20 cellular contexts compared by ENCODE assay signal in genomic region chr9:111433082-111433481, GRCh38. TPM values are rescaled to one million over a fixed set of nuclear protein-coding genes. Genes with fewer than 3 reads are reported as not detected.
DNase-seq lines count a peak whose midpoint lies in the region; ATAC-seq and TF ChIP-seq lines count a peak whose summit lies in the region.
"Had no signal": no experiment of that assay in that cellular context is flagged by ENCODE, and none has a peak within 500 bp of the region (broad histone marks: within the 10 kb centered on the region; RNA-seq: fewer than 3 reads in every experiment).

No MANE protein-coding gene starts in this region.

- ATAC-seq in GM23338 (no peak), WTC11 (no peak), left lung (peak; percentile 90), HG03095 (IDR thresholded peaks at IDR 0.05; ENCODE audit: unreplicated experiment) (no peak)
- ATAC-seq: A549; CD8-positive, alpha-beta T cell had no signal

- H3K4me3 Mint-ChIP-seq in GM23338 (no peak overlapping the region), WTC11 (no peak overlapping the region)
- H3K4me3 Mint-ChIP-seq: B cell; CD4-positive, alpha-beta T cell; CD8-positive, alpha-beta T cell had no signal

- H3K27me3 Mint-ChIP-seq in GM23338 (ENCODE audit: insufficient read depth, low read depth, poor library complexity) (no peaks in the 10 kb centered on the region), WTC11 (ENCODE audit: low read depth) (no peaks in the 10 kb centered on the region)
- H3K27me3 Mint-ChIP-seq: B cell; CD4-positive, alpha-beta T cell had no signal

- H4K20me1 ChIP-seq in GM23338 (replicated peaks; ENCODE audit: insufficient read depth), result no peaks in the 10 kb centered on the region; the same call in 1 of the 2 replicates

- H3K9me3 Mint-ChIP-seq in GM23338, result no peaks in the 10 kb centered on the region
- H3K9me3 Mint-ChIP-seq in WTC11, result no peaks in the 10 kb centered on the region
- H3K9me3 Mint-ChIP-seq: CD4-positive, alpha-beta T cell; CD8-positive, alpha-beta T cell had no signal

- in situ Hi-C loops in KBM-7 (cut with MboI; ENCODE audit: low pct_unique_long_range_greater_than_20kb, low sequenced_read_pairs), result no loop called here

- H3K27ac Mint-ChIP-seq in GM23338 (peak overlapping the region; percentile 18; the same call in 1 of the 2 replicates), WTC11 (peak overlapping the region; percentile 66; the same call in 1 of the 2 replicates)
- H3K27ac Mint-ChIP-seq: B cell; CD4-positive, alpha-beta T cell; CD8-positive, alpha-beta T cell had no signal

- H3K4me3 ChIP-seq in GM23338 (no peak overlapping the region), left lung (no peak overlapping the region), stomach (no peak overlapping the region)
- H3K4me3 ChIP-seq: A549; BLaER1 treated with 17β-estradiol and CSF1 and Interleukin-3, amounts not matched to agents 10 nM and 100 nM had no signal

- DNase-seq in GM23338 (ENCODE audit: low spot score) (no peak), WTC11 (ENCODE audit: low spot score) (no peak), left lung (no peak), stomach (peak; percentile 37), caudate nucleus (lab: John Stamatoyannopoulos, UW) (no peak), NCI-H748 (lab: John Stamatoyannopoulos, UW; ENCODE audit: unreplicated experiment) (no peak), KBM-7 (no peak)
- DNase-seq: AML-193; Caco-2; Calu3; CD4-positive, alpha-beta T cell; CD8-positive, alpha-beta T cell; DMS79 treated with DMSO at 0.1 percent for 48 hours; GF-D8 had no signal

- peaks cover 59% of the 10 kb centered on the region for H3K36me3 Mint-ChIP-seq in GM23338 (ENCODE audit: low read depth)
- peaks cover 53% of the 10 kb centered on the region for H3K36me3 Mint-ChIP-seq in WTC11

- 33 to 73% (median 40%) methylated on average over 3 of the region's 3 CpGs for WGBS in stomach, 5 donors

- H3K9me2 ChIP-seq in GM23338 (ENCODE audit: insufficient read depth), result no peaks in the 10 kb centered on the region

- H3K27ac ChIP-seq in GM23338 (ENCODE audit: low read depth) (no peak overlapping the region), left lung (no peak overlapping the region), stomach (peak overlapping the region in 1 of 5 donors; percentile 6), caudate nucleus (ENCODE audit: low read depth, low read length) (no peak overlapping the region)
- H3K27ac ChIP-seq: 22Rv1; A549; BLaER1 treated with 17β-estradiol and CSF1 and Interleukin-3, amounts not matched to agents 10 nM and 100 nM; C4-2B had no signal

- no peak overlapping the region for H2AFZ ChIP-seq in GM23338

- intact Hi-C loops in left lung (cut with DNase I), result no loop called here
- intact Hi-C loops in stomach (cut with DNase I; ENCODE audit: low total_unique reads), result no loop called here

- no peaks in the 10 kb centered on the region for H3F3A ChIP-seq in GM23338 (replicated peaks; ENCODE audit: low read depth)

- no peak for TF ChIP-seq EP300 in stomach (IDR thresholded peaks at IDR 0.05)

- H3K4me2 ChIP-seq in GM23338, result no peak overlapping the region
- H3K4me2 ChIP-seq: A549; BLaER1 treated with 17β-estradiol and CSF1 and Interleukin-3, amounts not matched to agents 10 nM and 100 nM had no signal

- CTCF ChIA-PET in WTC11 (lab: Charles Lee), result no interaction called here

- H3K79me2 ChIP-seq in GM23338 (replicated peaks; ENCODE audit: insufficient read depth), result no peaks in the 10 kb centered on the region

- H3K9me3 ChIP-seq in left lung (no peaks in the 10 kb centered on the region), stomach (no peaks in the 10 kb centered on the region)
- H3K9me3 ChIP-seq: A549; BLaER1 treated with 17β-estradiol and CSF1 and Interleukin-3, amounts not matched to agents 10 nM and 100 nM; Caco-2 had no signal

- POLR2A ChIA-PET in WTC11 (lab: Charles Lee), result no interaction called here

- H3K27me3 ChIP-seq in GM23338 (ENCODE audit: insufficient read depth), result no peaks in the 10 kb centered on the region
- no peaks in the 10 kb centered on the region for H3K27me3 ChIP-seq in left lung
- H3K27me3 ChIP-seq in stomach, result no peaks in the 10 kb centered on the region
- H3K27me3 ChIP-seq: BLaER1 treated with 17β-estradiol and CSF1 and Interleukin-3, amounts not matched to agents 10 nM and 100 nM had no signal

- TF ChIP-seq CTCF in GM23338 (conservative IDR thresholded peaks at IDR 0.05; ENCODE audit: low read depth in 2 of 2) (no peak), WTC11 (IDR thresholded peaks at IDR 0.05) (no peak), left lung (IDR thresholded peaks at IDR 0.05) (no peak), stomach (IDR thresholded peaks at IDR 0.05) (no peak)

- H3K4me1 Mint-ChIP-seq in GM23338, result no peaks in the 10 kb centered on the region
- H3K4me1 Mint-ChIP-seq in WTC11, result no peaks in the 10 kb centered on the region
- H3K4me1 Mint-ChIP-seq: B cell had no signal

- H3K4me1 ChIP-seq in GM23338 (ENCODE audit: insufficient read depth) (no peaks in the 10 kb centered on the region), left lung (no peaks in the 10 kb centered on the region), stomach (peaks cover 0 to 13% (median 8%) of the 10 kb centered on the region in 4 donors)
- H3K4me1 ChIP-seq: BLaER1 treated with 17β-estradiol and CSF1 and Interleukin-3, amounts not matched to agents 10 nM and 100 nM; Caco-2 had no signal

- H3K36me3 ChIP-seq in GM23338 (ENCODE audit: insufficient read depth) (peaks cover 22% of the 10 kb centered on the region; the same call in 1 of the 2 replicates), left lung (peaks cover 0 to 86% of the 10 kb centered on the region in 2 donors), stomach (peaks cover 17 to 84% (median 80%) of the 10 kb centered on the region in 4 donors)

- TF ChIP-seq POLR2A in stomach (IDR thresholded peaks at IDR 0.05), result no peak

TF ChIP-seq in WTC11, 78 proteins besides CTCF, POLR2A, EP300 and RAD21:
- TF ChIP-seq GTF2I (CRISPR knock-in tag; conservative IDR thresholded peaks at IDR 0.05), result no peak
- no peak for TF ChIP-seq FOXJ3 (CRISPR knock-in tag; IDR thresholded peaks at IDR 0.05; ENCODE audit: borderline replicate concordance)
- TF ChIP-seq, protein P1, sequence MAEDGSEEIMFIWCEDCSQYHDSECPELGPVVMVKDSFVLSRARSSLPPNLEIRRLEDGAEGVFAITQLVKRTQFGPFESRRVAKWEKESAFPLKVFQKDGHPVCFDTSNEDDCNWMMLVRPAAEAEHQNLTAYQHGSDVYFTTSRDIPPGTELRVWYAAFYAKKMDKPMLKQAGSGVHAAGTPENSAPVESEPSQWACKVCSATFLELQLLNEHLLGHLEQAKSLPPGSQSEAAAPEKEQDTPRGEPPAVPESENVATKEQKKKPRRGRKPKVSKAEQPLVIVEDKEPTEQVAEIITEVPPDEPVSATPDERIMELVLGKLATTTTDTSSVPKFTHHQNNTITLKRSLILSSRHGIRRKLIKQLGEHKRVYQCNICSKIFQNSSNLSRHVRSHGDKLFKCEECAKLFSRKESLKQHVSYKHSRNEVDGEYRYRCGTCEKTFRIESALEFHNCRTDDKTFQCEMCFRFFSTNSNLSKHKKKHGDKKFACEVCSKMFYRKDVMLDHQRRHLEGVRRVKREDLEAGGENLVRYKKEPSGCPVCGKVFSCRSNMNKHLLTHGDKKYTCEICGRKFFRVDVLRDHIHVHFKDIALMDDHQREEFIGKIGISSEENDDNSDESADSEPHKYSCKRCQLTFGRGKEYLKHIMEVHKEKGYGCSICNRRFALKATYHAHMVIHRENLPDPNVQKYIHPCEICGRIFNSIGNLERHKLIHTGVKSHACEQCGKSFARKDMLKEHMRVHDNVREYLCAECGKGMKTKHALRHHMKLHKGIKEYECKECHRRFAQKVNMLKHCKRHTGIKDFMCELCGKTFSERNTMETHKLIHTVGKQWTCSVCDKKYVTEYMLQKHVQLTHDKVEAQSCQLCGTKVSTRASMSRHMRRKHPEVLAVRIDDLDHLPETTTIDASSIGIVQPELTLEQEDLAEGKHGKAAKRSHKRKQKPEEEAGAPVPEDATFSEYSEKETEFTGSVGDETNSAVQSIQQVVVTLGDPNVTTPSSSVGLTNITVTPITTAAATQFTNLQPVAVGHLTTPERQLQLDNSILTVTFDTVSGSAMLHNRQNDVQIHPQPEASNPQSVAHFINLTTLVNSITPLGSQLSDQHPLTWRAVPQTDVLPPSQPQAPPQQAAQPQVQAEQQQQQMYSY (CRISPR knock-in tag; IDR thresholded peaks at IDR 0.05), result no peak
- no peak for TF ChIP-seq MLX (CRISPR knock-in tag; IDR thresholded peaks at IDR 0.05)
- TF ChIP-seq TP53 (CRISPR knock-in tag; IDR thresholded peaks at IDR 0.05), result no peak
- TF ChIP-seq NFYB (CRISPR knock-in tag; conservative IDR thresholded peaks at IDR 0.05; ENCODE audit: low read depth), result no peak
- no peak for TF ChIP-seq E2F5 (CRISPR knock-in tag; IDR thresholded peaks at IDR 0.05)
TF ChIP-seq in WTC11: peak in this region for 0.

RNA-seq across cellular contexts. Expression of gene ECPAS, which starts 51.1 kb away (rescaled TPM):
- 91.9 and 104 TPM in 2 replicates for total RNA-seq in GM23338 (2014; rRNA removed; shearing (Covaris generic))
- 50.8 and 51.4 TPM in 2 replicates for polyA plus RNA-seq in GM23338 (2016; fragmentation: Nextera tagmentation; extraction: Ambion mirVana)
- total RNA-seq in WTC11 (2021), result 97.5 to 122 TPM (median 103 TPM) in 3 replicates
- 10 to 100 TPM; 77.4 to 91.8 TPM for total RNA-seq in left lung
- 100 to 1,000 TPM in 1 of 5 donors, 10 to 100 TPM in 4; 34.5 to 147 (median 77.1) TPM for total RNA-seq in stomach
- 10 to 100 TPM; 13.6 to 17.6 (median 13.8) TPM for polyA plus RNA-seq in stomach
